In the genomic region with DNA sequence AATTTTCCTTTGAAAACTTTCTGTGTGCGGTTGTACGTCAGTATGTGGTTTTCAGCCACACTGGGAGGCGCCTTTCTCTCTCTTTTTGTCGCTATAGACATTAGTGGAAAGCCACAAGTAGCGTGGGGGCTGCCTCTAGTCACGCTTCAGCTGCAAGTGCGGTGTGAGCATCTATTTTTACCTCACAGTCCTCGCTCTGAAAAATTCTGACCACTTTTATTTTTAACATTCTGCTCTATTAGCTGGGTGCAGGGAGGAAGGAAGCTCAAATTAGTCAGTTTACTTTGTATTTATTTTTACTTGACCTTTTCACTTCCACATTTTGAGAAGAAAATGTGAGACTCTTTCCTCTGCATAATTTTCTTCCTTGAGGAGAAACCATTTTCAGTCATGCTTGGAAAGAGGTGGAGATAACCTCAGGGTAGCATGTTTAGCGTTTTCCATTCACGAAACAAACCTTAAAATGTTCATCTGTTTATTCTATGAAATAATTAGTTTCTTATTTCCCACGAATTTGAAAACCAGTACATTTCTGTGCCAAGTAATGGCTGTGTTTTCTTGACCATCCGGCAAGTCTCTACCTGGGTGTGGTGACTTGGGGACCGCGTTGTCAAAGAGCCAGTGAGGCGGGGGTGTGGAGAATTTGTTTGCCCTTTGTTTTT, we compare ENCODE assay signal across 9 cellular contexts. TPM values are rescaled to one million over a fixed set of nuclear protein-coding genes. Genes with fewer than 3 reads are reported as not detected.
A peak's percentile ranks its signal among the peaks of the same experiment; 100 is the strongest.
DNase-seq lines count a peak whose midpoint lies in the region; ATAC-seq, FAIRE-seq and TF ChIP-seq lines count a peak whose summit lies in the region.
"Had no signal": no experiment of that assay in that cellular context is flagged by ENCODE, and none has a peak within 500 bp of the region (broad histone marks: within the 10 kb centered on the region; RNA-seq: fewer than 3 reads in every experiment).

No MANE protein-coding gene starts in this region.

- peaks cover 30% of the 10 kb centered on the region for H3K4me1 Mint-ChIP-seq in astrocyte (ENCODE audit: low read depth, unreplicated experiment)

- WGBS in spleen, 5 donors, result 10 to 17% (median 12%) methylated on average over 15 of the region's 15 CpGs
- 72% methylated on average over 15 of the region's 15 CpGs for WGBS in prostate gland
- 51 to 75% (median 58%) methylated on average over 15 of the region's 15 CpGs for whole genome bisulfite sequencing in small intestine, 3 donors

- no peaks in the 10 kb centered on the region for H3K27me3 ChIP-seq in astrocyte (ENCODE audit: insufficient read depth, low read length)
- no peaks in the 10 kb centered on the region for H3K27me3 ChIP-seq in spleen (replicated peaks in 1 of 7)
- H3K27me3 ChIP-seq in prostate gland (replicated peaks; ENCODE audit: insufficient read depth), result no peaks in the 10 kb centered on the region
- no peaks in the 10 kb centered on the region for H3K27me3 ChIP-seq in small intestine (ENCODE audit: control insufficient read depth in 2 of 2, insufficient read depth in 2 of 2, low read length in 2 of 2)

- no peak overlapping the region for H3K4me3 ChIP-seq in astrocyte (ENCODE audit: insufficient read depth, low read depth, low read length)
- H3K4me3 ChIP-seq in spleen, result peak overlapping the region in 4 of 8 donors; percentile 3 to 39 (median 12)
- no peak overlapping the region for H3K4me3 ChIP-seq in prostate gland
- H3K4me3 ChIP-seq in small intestine (ENCODE audit: low read depth in 1 of 2, low read length in 2 of 2), result no peak overlapping the region

- no peak overlapping the region for H3K27ac ChIP-seq in astrocyte (ENCODE audit: low read depth, low read length)
- peak overlapping the region in 7 of 8 donors; percentile 43 to 78 (median 64) for H3K27ac ChIP-seq in spleen
- no peak overlapping the region for H3K27ac ChIP-seq in prostate gland
- peak overlapping the region in 1 of 2 donors; percentile 32 for H3K27ac ChIP-seq in small intestine (ENCODE audit: low read depth in 1 of 2, low read length in 1 of 2)

- no peak overlapping the region for H3K9ac ChIP-seq in astrocyte (ENCODE audit: low read length)

- H3K36me3 Mint-ChIP-seq in astrocyte (ENCODE audit: low read depth, unreplicated experiment), result no peaks in the 10 kb centered on the region

- H4K20me1 ChIP-seq in astrocyte (ENCODE audit: insufficient read depth, low read length), result peaks cover 30% of the 10 kb centered on the region

- H3K4me2 ChIP-seq in astrocyte (ENCODE audit: low read length), result peak overlapping the region; percentile 59

- H3K27ac Mint-ChIP-seq in astrocyte (ENCODE audit: unreplicated experiment), result no peak overlapping the region

- no peak overlapping the region for H3K4me3 Mint-ChIP-seq in astrocyte (ENCODE audit: unreplicated experiment)

- intact Hi-C loops in spleen (cut with DNase I; ENCODE audit: low total_unique reads), result no loop called here
- intact Hi-C loops in prostate gland (cut with DNase I), result loop anchor here (5.0 kb wide), 1 partner anchor 38 kb away; a partner anchor contains a TSS

- no peak for FAIRE-seq in astrocyte (lab: Jason Lieb, UNC)
- FAIRE-seq in small intestine (lab: Jason Lieb, UNC), result no peak

- no peaks in the 10 kb centered on the region for H3K9me3 ChIP-seq in astrocyte (ENCODE audit: insufficient read depth, low read depth, low read length)
- no peaks in the 10 kb centered on the region for H3K9me3 ChIP-seq in spleen
- no peaks in the 10 kb centered on the region for H3K9me3 ChIP-seq in prostate gland
- no peaks in the 10 kb centered on the region for H3K9me3 ChIP-seq in small intestine (ENCODE audit: control insufficient read depth, low read depth)

- no peaks in the 10 kb centered on the region for H3K36me3 ChIP-seq in astrocyte (ENCODE audit: insufficient read depth, low read length)
- H3K36me3 ChIP-seq in spleen, result no peaks in the 10 kb centered on the region
- H3K36me3 ChIP-seq in prostate gland, result no peaks in the 10 kb centered on the region
- no peaks in the 10 kb centered on the region for H3K36me3 ChIP-seq in small intestine (ENCODE audit: control insufficient read depth in 2 of 2, insufficient read depth in 2 of 2, low read length in 2 of 2)

- H3K27me3 Mint-ChIP-seq in astrocyte (ENCODE audit: low read depth, unreplicated experiment), result peaks cover 7% of the 10 kb centered on the region

- H3K79me2 ChIP-seq in astrocyte (ENCODE audit: insufficient read depth, low read length), result peaks cover 39% of the 10 kb centered on the region

- peaks cover 7% of the 10 kb centered on the region for H3K4me1 ChIP-seq in astrocyte (ENCODE audit: insufficient read depth, low read length)
- H3K4me1 ChIP-seq in spleen, result peaks cover 51 to 98% (median 73%) of the 10 kb centered on the region in 6 donors
- peaks cover 8% of the 10 kb centered on the region for H3K4me1 ChIP-seq in prostate gland (replicated peaks)
- no peaks in the 10 kb centered on the region for H3K4me1 ChIP-seq in small intestine (ENCODE audit: control insufficient read depth in 2 of 2, insufficient read depth in 1 of 2, low read depth in 1 of 2, low read length in 1 of 2)

- peak; percentile 33 for DNase-seq in NCI-H69 (lab: John Stamatoyannopoulos, UW)
- peak; percentile 23 for DNase-seq in astrocyte (ENCODE audit: low read depth)
- DNase-seq in spleen, result no peak
- DNase-seq in cerebellum (ENCODE audit: low spot score), result no peak
- no peak for DNase-seq in prostate gland (ENCODE audit: low spot score)
- no peak for DNase-seq in small intestine

- ATAC-seq in GM18520 (IDR thresholded peaks at IDR 0.05; ENCODE audit: unreplicated experiment), result peak; percentile 54
- peak; percentile 66 for ATAC-seq in HG02642 (IDR thresholded peaks at IDR 0.05; ENCODE audit: poor library complexity, unreplicated experiment)
- ATAC-seq: Panc1 had no signal

- TF ChIP-seq POLR2A in spleen (IDR thresholded peaks at IDR 0.05) (no peak), prostate gland (IDR thresholded peaks at IDR 0.05) (no peak)

- H2AFZ ChIP-seq in astrocyte (ENCODE audit: low read depth, low read length), result no peak overlapping the region

- H3K9me3 Mint-ChIP-seq in astrocyte (ENCODE audit: unreplicated experiment), result no peaks in the 10 kb centered on the region

- TF ChIP-seq CTCF in astrocyte (IDR thresholded peaks at IDR 0.05; ENCODE audit: insufficient read depth, low read depth, low read length) (no peak), spleen (IDR thresholded peaks at IDR 0.05 in 8 of 11, conservative IDR thresholded peaks at IDR 0.05 in 3 of 11) (no peak), prostate gland (IDR thresholded peaks at IDR 0.05) (no peak)

RNA-seq across cellular contexts. Expression of a gene that starts 35.6 kb away (rescaled TPM):
- 18.4 and 25.8 TPM in 2 replicates for total RNA-seq in astrocyte
- total RNA-seq in spleen, result 10 to 100 TPM; 26.0 to 50.8 (median 34.7) TPM
- 10 to 100 TPM in 2 of 3 donors, 1 to 10 TPM in 1; 9.1 to 16.9 (median 13.9) TPM for polyA plus RNA-seq in spleen
- 42.6 TPM for total RNA-seq in cerebellum
- 10 to 100 TPM; 21.0 to 30.9 TPM for total RNA-seq in prostate gland
- 1 to 10 TPM; 1.1 to 5.4 (median 2.2) TPM for polyA plus RNA-seq in small intestine

Comparison
In these comparisons a context has a peak if more than half of its experiments do, and no peak if none do; other contexts are left out.
1. DNase-seq: peak in NCI-H69 (single experiment) and astrocyte (single experiment); none in spleen (single experiment), cerebellum (single experiment), prostate gland (single experiment) and small intestine (single experiment).
2. H3K27ac ChIP-seq: peak in spleen (7 of 8); none in astrocyte (single experiment) and prostate gland (0 of 2).